23 cellular contexts compared by ENCODE assay signal in the genomic region with DNA sequence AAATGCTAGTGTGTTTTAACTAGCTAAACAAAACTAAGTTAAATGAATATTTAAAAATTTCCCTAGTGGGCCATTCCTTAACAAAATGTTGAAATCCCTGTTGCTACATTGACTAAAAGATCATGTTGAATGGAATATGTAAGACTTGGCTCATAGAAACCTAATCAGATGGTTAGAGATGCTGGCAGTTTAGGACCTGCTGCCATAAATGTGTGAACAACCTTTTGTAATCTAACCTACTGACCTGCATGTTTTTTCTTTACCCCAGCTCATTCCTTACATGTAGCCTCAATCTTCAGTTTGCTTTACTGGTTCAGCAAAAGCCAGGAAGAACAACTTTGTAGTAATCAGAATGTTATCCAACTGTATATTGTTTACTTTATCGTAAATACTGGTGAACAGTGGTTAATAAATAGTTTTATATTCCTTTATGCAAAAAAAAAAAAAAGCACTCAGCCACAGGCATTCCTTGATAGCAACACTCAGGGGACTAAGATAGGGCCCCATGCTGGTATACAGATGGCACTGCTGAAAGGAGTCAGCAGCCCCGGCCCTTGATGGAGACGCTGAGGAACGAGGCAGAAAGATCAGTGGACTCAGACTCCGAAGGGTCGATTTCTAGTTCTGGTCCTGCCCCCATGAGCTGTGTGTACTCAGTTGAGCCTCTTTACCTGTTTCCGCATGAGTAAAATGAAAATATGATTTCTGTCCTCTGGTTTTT.
"Had no signal": no experiment of that assay in that cellular context is flagged by ENCODE, and none has a peak within 500 bp of the region (broad histone marks: within the 10 kb centered on the region; RNA-seq: fewer than 3 reads in every experiment).

No MANE protein-coding gene starts in this region.

- H3K27me3 Mint-ChIP-seq: activated naive CD8-positive, alpha-beta T cell treated with anti-CD3 and anti-CD28 coated beads, Interleukin-2, amount 50 U/mL, for 24 hours; brain; naive thymus-derived CD4-positive, alpha-beta T cell; stimulated activated naive CD8-positive, alpha-beta T cell treated with anti-CD3 and anti-CD28 coated beads, Interleukin-15, amount 100 ng/mL, for 72 hours; T-cell had no signal

- H3K4me1 ChIP-seq: foreskin keratinocyte, suprapubic skin had no signal

- H3K9me3 Mint-ChIP-seq: brain; stimulated activated effector memory CD8-positive, alpha-beta T cell treated with anti-CD3 and anti-CD28 coated beads, Interleukin-12 subunit alpha, Interleukin-12 subunit beta, amount 100 ng/mL, for 72 hours; T-cell had no signal

- H3K9me3 ChIP-seq: suprapubic skin, tibial nerve had no signal

- FAIRE-seq: urothelium cell line had no signal

- H3K4me1 Mint-ChIP-seq: T-cell had no signal

- H3K4me3 ChIP-seq: lung, suprapubic skin, tibial nerve had no signal

- H3K27me3 ChIP-seq: foreskin keratinocyte, suprapubic skin, tibial nerve had no signal

- H3K36me3 Mint-ChIP-seq: stimulated activated effector memory CD8-positive, alpha-beta T cell treated with anti-CD3 and anti-CD28 coated beads, Interleukin-12 subunit alpha, Interleukin-12 subunit beta, amount 100 ng/mL, for 72 hours; T-cell had no signal

- H3K36me3 ChIP-seq: suprapubic skin had no signal

- H3K27ac Mint-ChIP-seq: activated CD8-positive, alpha-beta T cell treated with anti-CD3 and anti-CD28 coated beads, Interleukin-2, amount 10 ng/mL, durations not matched to agents 7 days and 5 days; activated naive CD8-positive, alpha-beta T cell treated with anti-CD3 and anti-CD28 coated beads, Interleukin-2, amount 50 U/mL, for 24 hours; stimulated activated effector memory CD8-positive, alpha-beta T cell treated with anti-CD3 and anti-CD28 coated beads, Interleukin-12 subunit alpha, Interleukin-12 subunit beta, amount 100 ng/mL, for 72 hours; T-cell; T-helper 2 cell treated with Interferon-gamma antibody and Interleukin-4, amounts not matched to agents 5 μg/mL and 100 μg/mL, for 36 hours had no signal

- DNase-seq: activated CD4-positive, alpha-beta T cell treated with anti-CD3 and anti-CD28 coated beads for 1 hour; activated CD4-positive, alpha-beta T cell treated with anti-CD3 and anti-CD28 coated beads, Interleukin-2, amount 50 U/mL, for 1 hour; activated CD8-positive, alpha-beta T cell treated with anti-CD3 and anti-CD28 coated beads, Interleukin-2, amount 10 ng/mL, durations not matched to agents 7 days and 5 days; activated gamma-delta T cell; activated naive CD4-positive, alpha-beta T cell treated with anti-CD3 and anti-CD28 coated beads, Interleukin-2, amount 50 U/mL, for 16 hours; activated naive CD8-positive, alpha-beta T cell treated with anti-CD3 and anti-CD28 coated beads, Interleukin-2, amount 50 U/mL, for 24 hours; anterior cingulate cortex; dermis blood vessel endothelial cell; effector CD8-positive, alpha-beta T cell; foreskin keratinocyte; naive thymus-derived CD4-positive, alpha-beta T cell; retina; stimulated activated CD4-positive, alpha-beta T cell treated with anti-CD3 and anti-CD28 coated beads, Interleukin-2, amount 100 ng/mL, for 24 hours; stimulated activated naive CD8-positive, alpha-beta T cell treated with anti-CD3 and anti-CD28 coated beads, Interleukin-15, amount 100 ng/mL, for 72 hours; T-cell had no signal

- H3K27ac ChIP-seq: foreskin keratinocyte, suprapubic skin, tibial nerve had no signal

- H3K4me3 Mint-ChIP-seq: activated CD8-positive, alpha-beta T cell treated with anti-CD3 and anti-CD28 coated beads, Interleukin-2, amount 10 ng/mL, durations not matched to agents 7 days and 5 days; activated naive CD8-positive, alpha-beta T cell treated with anti-CD3 and anti-CD28 coated beads, Interleukin-2, amount 50 U/mL, for 24 hours; activated T-helper 1 cell treated with anti-CD3 and anti-CD28 coated beads, Interleukin-12 subunit alpha, Interleukin-12 subunit beta, Interleukin-2, Interleukin-4 antibody, amounts not matched to agents 30 ng/mL and 10 ng/mL and 1 ng/mL, durations not matched to agents 14 hours and 24 hours and 36 hours; brain; naive thymus-derived CD4-positive, alpha-beta T cell; stimulated activated effector memory CD8-positive, alpha-beta T cell treated with anti-CD3 and anti-CD28 coated beads, Interleukin-12 subunit alpha, Interleukin-12 subunit beta, amount 100 ng/mL, for 72 hours; stimulated activated naive CD8-positive, alpha-beta T cell treated with anti-CD3 and anti-CD28 coated beads, Interleukin-15, amount 100 ng/mL, for 72 hours; T-cell; T-helper 2 cell treated with Interferon-gamma antibody and Interleukin-4, amounts not matched to agents 5 μg/mL and 100 μg/mL, for 36 hours had no signal
